Comparison of ENCODE assay signal across 1 cellular context in genomic region chr19:3285647-3286176, GRCh38.
TF ChIP-seq lines count a peak whose summit lies in the region.

No MANE protein-coding gene starts in this region.

TF ChIP-seq in H1, 55 proteins besides CTCF, POLR2A, EP300 and RAD21 (continued from another document):
- TF ChIP-seq E2F6 (IDR thresholded peaks at IDR 0.05) (no peak), RBBP5 (IDR thresholded peaks at IDR 0.05; ENCODE audit: borderline replicate concordance, low read depth, low read length) (no peak), HDAC6 (IDR thresholded peaks at IDR 0.05; ENCODE audit: low read depth, low read length) (no peak), USF2 (IDR thresholded peaks at IDR 0.05; ENCODE audit: low read length) (peak; percentile 64), SIN3A (conservative IDR thresholded peaks at IDR 0.05 in 1 of 2, IDR thresholded peaks at IDR 0.05 in 1 of 2; ENCODE audit: low read depth in 1 of 2, low read length in 2 of 2) (peak in 1 of 2 experiments; percentile 37; a peak in 1 of 4 replicates), RNF2 (IDR thresholded peaks at IDR 0.05; ENCODE audit: borderline replicate concordance, low read depth, low read length, missing control alignments, poor library complexity, severe bottlenecking) (no peak), GTF2F1 (IDR thresholded peaks at IDR 0.05; ENCODE audit: borderline replicate concordance, low read depth, low read length) (no peak), CHD2 (IDR thresholded peaks at IDR 0.05; ENCODE audit: low read length) (no peak), POLR2AphosphoS5 (IDR thresholded peaks at IDR 0.05; ENCODE audit: low read depth, low read length) (peak; percentile 65; the same call in 1 of the 2 replicates), TAF1 (IDR thresholded peaks at IDR 0.05; ENCODE audit: low read depth, low read length) (peak; percentile 38; the same call in 1 of the 2 replicates), KDM4A (IDR thresholded peaks at IDR 0.05; ENCODE audit: low read depth, low read length, severe bottlenecking) (peak; percentile 57), SIX5 (IDR thresholded peaks at IDR 0.05; ENCODE audit: low read depth, low read length) (no peak)
